9 cellular contexts compared by ENCODE assay signal in genomic region chr3:177150970-177151627, GRCh38. TPM values are rescaled to one million over a fixed set of nuclear protein-coding genes. Genes with fewer than 3 reads are reported as not detected.
DNase-seq lines count a peak whose midpoint lies in the region; ATAC-seq and TF ChIP-seq lines count a peak whose summit lies in the region.
"Had no signal": no experiment of that assay in that cellular context is flagged by ENCODE, and none has a peak within 500 bp of the region (broad histone marks: within the 10 kb centered on the region; RNA-seq: fewer than 3 reads in every experiment).

No MANE protein-coding gene starts in this region.

- no peaks in the 10 kb centered on the region for H3K9me3 Mint-ChIP-seq in GM23338
- no peaks in the 10 kb centered on the region for H3K9me3 Mint-ChIP-seq in activated T-helper 1 cell treated with anti-CD3 and anti-CD28 coated beads, Interleukin-12 subunit alpha, Interleukin-12 subunit beta, Interleukin-2, Interleukin-4 antibody, amounts not matched to agents 30 ng/mL and 10 ng/mL and 1 ng/mL, durations not matched to agents 14 hours and 24 hours and 36 hours
- H3K9me3 Mint-ChIP-seq: dendritic cell treated with granulocyte-macrophage colony-stimulating factor and Interleukin-4, amounts not matched to agents 40 ng/mL and 50 ng/mL, for 4 days had no signal

- no peak overlapping the region for H2AK5ac ChIP-seq in mesenchymal stem cell (ENCODE audit: low read length, severe bottlenecking)

- no peak overlapping the region for H3K4ac ChIP-seq in mesenchymal stem cell (ENCODE audit: low read depth in 1 of 2, low read length in 2 of 2)

- H3K4me2 ChIP-seq in GM23338 = no peak overlapping the region
- H3K4me2 ChIP-seq in mesenchymal stem cell (ENCODE audit: low read length, poor library complexity, severe bottlenecking) = no peak overlapping the region

- H3K79me1 ChIP-seq in mesenchymal stem cell (replicated peaks; ENCODE audit: low read length, poor library complexity, severe bottlenecking) = peaks cover 5% of the 10 kb centered on the region

- H3K27ac ChIP-seq in GM23338 (ENCODE audit: low read depth) = no peak overlapping the region
- H3K27ac ChIP-seq in mesenchymal stem cell (ENCODE audit: low read length, poor library complexity, severe bottlenecking) = peak overlapping the region; percentile 3

- POLR2A ChIA-PET in GM10248 (lab: Yijun Ruan, JAX) = no interaction called here

- no peaks in the 10 kb centered on the region for H3K27me3 ChIP-seq in GM23338 (ENCODE audit: insufficient read depth)
- no peaks in the 10 kb centered on the region for H3K27me3 ChIP-seq in mesenchymal stem cell (ENCODE audit: control insufficient read depth in 1 of 2, insufficient read depth in 1 of 2, low read length in 2 of 2)

- H2AFZ ChIP-seq in GM23338 = no peak overlapping the region
- no peak overlapping the region for H2AFZ ChIP-seq in mesenchymal stem cell (ENCODE audit: low read depth, low read length)

- no peak overlapping the region for H3K14ac ChIP-seq in mesenchymal stem cell (ENCODE audit: low read length in 2 of 2)

- H4K8ac ChIP-seq in mesenchymal stem cell (ENCODE audit: low read length) = no peak overlapping the region

- no peak overlapping the region for H2BK5ac ChIP-seq in mesenchymal stem cell (ENCODE audit: low read depth, low read length, poor library complexity, severe bottlenecking)

- H3K4me1 Mint-ChIP-seq in GM23338 = peaks cover 55% of the 10 kb centered on the region
- H3K4me1 Mint-ChIP-seq in activated T-helper 1 cell treated with anti-CD3 and anti-CD28 coated beads, Interleukin-12 subunit alpha, Interleukin-12 subunit beta, Interleukin-2, Interleukin-4 antibody, amounts not matched to agents 30 ng/mL and 10 ng/mL and 1 ng/mL, durations not matched to agents 14 hours and 24 hours and 36 hours (ENCODE audit: low read depth) = peaks cover 56% of the 10 kb centered on the region

- 92% methylated on average over 6 of the region's 7 CpGs for WGBS in mesenchymal stem cell

- H3K79me2 ChIP-seq in GM23338 (replicated peaks; ENCODE audit: insufficient read depth) = peaks cover 100% of the 10 kb centered on the region

- H3K9me3 ChIP-seq in mesenchymal stem cell (ENCODE audit: control insufficient read depth, low read length) = no peaks in the 10 kb centered on the region

- no peak overlapping the region for H3K23ac ChIP-seq in mesenchymal stem cell (ENCODE audit: low read length in 2 of 2)

- H3K27me3 Mint-ChIP-seq in GM23338 (ENCODE audit: insufficient read depth, low read depth, poor library complexity) = peaks cover 4% of the 10 kb centered on the region
- H3K27me3 Mint-ChIP-seq in activated T-helper 1 cell treated with anti-CD3 and anti-CD28 coated beads, Interleukin-12 subunit alpha, Interleukin-12 subunit beta, Interleukin-2, Interleukin-4 antibody, amounts not matched to agents 30 ng/mL and 10 ng/mL and 1 ng/mL, durations not matched to agents 14 hours and 24 hours and 36 hours (ENCODE audit: insufficient read depth) = no peaks in the 10 kb centered on the region
- H3K27me3 Mint-ChIP-seq: dendritic cell treated with granulocyte-macrophage colony-stimulating factor and Interleukin-4, amounts not matched to agents 40 ng/mL and 50 ng/mL, for 4 days had no signal

- H3F3A ChIP-seq in GM23338 (replicated peaks; ENCODE audit: low read depth) = no peaks in the 10 kb centered on the region

- no peaks in the 10 kb centered on the region for H3K36me3 ChIP-seq in GM23338 (ENCODE audit: insufficient read depth)
- H3K36me3 ChIP-seq in mesenchymal stem cell (ENCODE audit: control insufficient read depth in 1 of 2, insufficient read depth in 2 of 2, low read depth in 1 of 2, low read length in 2 of 2) = no peaks in the 10 kb centered on the region

- H2BK12ac ChIP-seq in mesenchymal stem cell (ENCODE audit: low read length in 2 of 2) = no peak overlapping the region

- H3K27ac Mint-ChIP-seq in GM23338 = 0 out of 2 replicates have a peak overlapping the region, but pooled peaks have one; percentile 49
- peak overlapping the region; percentile 23 for H3K27ac Mint-ChIP-seq in activated T-helper 1 cell treated with anti-CD3 and anti-CD28 coated beads, Interleukin-12 subunit alpha, Interleukin-12 subunit beta, Interleukin-2, Interleukin-4 antibody, amounts not matched to agents 30 ng/mL and 10 ng/mL and 1 ng/mL, durations not matched to agents 14 hours and 24 hours and 36 hours
- H3K27ac Mint-ChIP-seq: dendritic cell treated with granulocyte-macrophage colony-stimulating factor and Interleukin-4, amounts not matched to agents 40 ng/mL and 50 ng/mL, for 4 days had no signal

- no peaks in the 10 kb centered on the region for H3K36me3 Mint-ChIP-seq in GM23338 (ENCODE audit: low read depth)
- peaks cover 13% of the 10 kb centered on the region for H3K36me3 Mint-ChIP-seq in activated T-helper 1 cell treated with anti-CD3 and anti-CD28 coated beads, Interleukin-12 subunit alpha, Interleukin-12 subunit beta, Interleukin-2, Interleukin-4 antibody, amounts not matched to agents 30 ng/mL and 10 ng/mL and 1 ng/mL, durations not matched to agents 14 hours and 24 hours and 36 hours (ENCODE audit: low read depth)

- no peaks in the 10 kb centered on the region for H3K9me2 ChIP-seq in GM23338 (ENCODE audit: insufficient read depth)

- no peak overlapping the region for H3K4me3 ChIP-seq in GM23338
- H3K4me3 ChIP-seq in mesenchymal stem cell (ENCODE audit: insufficient read depth in 1 of 2, low read depth in 1 of 2, low read length in 2 of 2) = no peak overlapping the region

- H3K4me3 Mint-ChIP-seq in GM23338 = no peak overlapping the region
- no peak overlapping the region for H3K4me3 Mint-ChIP-seq in activated T-helper 1 cell treated with anti-CD3 and anti-CD28 coated beads, Interleukin-12 subunit alpha, Interleukin-12 subunit beta, Interleukin-2, Interleukin-4 antibody, amounts not matched to agents 30 ng/mL and 10 ng/mL and 1 ng/mL, durations not matched to agents 14 hours and 24 hours and 36 hours
- H3K4me3 Mint-ChIP-seq: dendritic cell treated with granulocyte-macrophage colony-stimulating factor and Interleukin-4, amounts not matched to agents 40 ng/mL and 50 ng/mL, for 4 days had no signal

- H3K18ac ChIP-seq in mesenchymal stem cell (ENCODE audit: low read depth in 1 of 2, low read length in 2 of 2) = no peak overlapping the region

- no peak overlapping the region for H4K91ac ChIP-seq in mesenchymal stem cell (ENCODE audit: low read length)

- ATAC-seq in GM23338 = no peak

- H3K9ac ChIP-seq in mesenchymal stem cell (ENCODE audit: low read length) = no peak overlapping the region

- CTCF ChIA-PET in GM10248 (lab: Yijun Ruan, JAX) = interaction anchor here (1.1 to 2.8 kb wide), 8 partner anchors 9 to 92 kb away, joined by 3 to 23 read pairs (median 4); no protein-coding TSS in a partner anchor

- TF ChIP-seq CTCF in GM23338 (conservative IDR thresholded peaks at IDR 0.05; ENCODE audit: low read depth in 2 of 2) = no peak
- no peak for TF ChIP-seq CTCF in GM10248 (IDR thresholded peaks at IDR 0.05; ENCODE audit: control extremely low read depth, extremely low read depth, low read depth, missing control alignments)

- peaks cover 82% of the 10 kb centered on the region for H4K20me1 ChIP-seq in GM23338 (replicated peaks; ENCODE audit: insufficient read depth)

- DNase-seq in activated gamma-delta T cell treated with Interleukin-2 at 50 U/mL for 16 hours (peak; percentile 16), activated gamma-delta T cell (lab: John Stamatoyannopoulos, UW) (no peak), GM23338 (ENCODE audit: low spot score) (no peak), LHCN-M2 (ENCODE audit: low read depth) (peak; percentile 78), mesenchymal stem cell (peak; percentile 81), GM10248 (ENCODE audit: extremely low spot score) (no peak)
- no peak for DNase-seq in activated T-helper 1 cell treated with anti-CD3 and anti-CD28 coated beads, Interleukin-12 subunit alpha, Interleukin-12 subunit beta, Interleukin-2, Interleukin-4 antibody, amounts not matched to agents 30 ng/mL and 10 ng/mL and 1 ng/mL, durations not matched to agents 14 hours and 24 hours and 36 hours (ENCODE audit: low spot score)
- DNase-seq in activated effector memory CD4-positive, alpha-beta T cell treated with Interleukin-2 at 50 U/mL for 16 hours = no peak

- no peak overlapping the region for H2BK15ac ChIP-seq in mesenchymal stem cell (ENCODE audit: low read depth, poor library complexity, severe bottlenecking)

- intact Hi-C loops in activated T-helper 1 cell treated with anti-CD3 and anti-CD28 coated beads, Interleukin-12 subunit alpha, Interleukin-12 subunit beta, Interleukin-2, Interleukin-4 antibody, amounts not matched to agents 30 ng/mL and 10 ng/mL and 1 ng/mL, durations not matched to agents 14 hours and 24 hours and 36 hours (cut with micrococcal nuclease) = loop anchor here (1.0 kb wide), 1 partner anchor 11 kb away; no protein-coding TSS in a partner anchor

- H2BK120ac ChIP-seq in mesenchymal stem cell (ENCODE audit: low read depth, low read length) = no peak overlapping the region

- peaks cover 72% of the 10 kb centered on the region for H3K4me1 ChIP-seq in GM23338 (ENCODE audit: insufficient read depth)
- peaks cover 7% of the 10 kb centered on the region for H3K4me1 ChIP-seq in mesenchymal stem cell (ENCODE audit: control insufficient read depth, insufficient read depth, low read depth, low read length)

TF ChIP-seq in GM23338, 12 proteins besides CTCF, POLR2A, EP300 and RAD21 (continues in another document):
- no peak for TF ChIP-seq ZNF331 (CRISPR knock-in tag; IDR thresholded peaks at IDR 0.05; ENCODE audit: low read depth)
- no peak for TF ChIP-seq ZNF114 (CRISPR knock-in tag; IDR thresholded peaks at IDR 0.05)

RNA-seq across cellular contexts. Expression of gene TBL1XR1, which starts 46.2 kb away (rescaled TPM):
- 122 and 130 TPM in 2 replicates for total RNA-seq in GM23338 (2014; rRNA removed; shearing (Covaris generic))
- 37.7 and 49.6 TPM in 2 replicates for polyA plus RNA-seq in GM23338 (2016; fragmentation: Nextera tagmentation; extraction: Ambion mirVana)
- total RNA-seq in LHCN-M2 (2014; rRNA removed) = 69.4 and 78.2 TPM in 2 replicates
- 39.9 TPM for polyA plus RNA-seq in LHCN-M2 (2012)
- 184 and 190 TPM in 2 replicates for total RNA-seq in activated T-helper 1 cell treated with anti-CD3 and anti-CD28 coated beads, Interleukin-12 subunit alpha, Interleukin-12 subunit beta, Interleukin-2, Interleukin-4 antibody, amounts not matched to agents 30 ng/mL and 10 ng/mL and 1 ng/mL, durations not matched to agents 14 hours and 24 hours and 36 hours
- 26.7 TPM for polyA plus RNA-seq in mesenchymal stem cell (2013, experiment 1 of 2)
- polyA plus RNA-seq in mesenchymal stem cell (2013, experiment 2 of 2) = 27.8 TPM

Comparison
In these comparisons a context has a peak if more than half of its experiments do, and no peak if none do; other contexts are left out.
1. DNase-seq: peak in activated gamma-delta T cell treated with Interleukin-2 at 50 U/mL for 16 hours (single experiment), LHCN-M2 (single experiment) and mesenchymal stem cell (single experiment); none in activated gamma-delta T cell (single experiment), GM23338 (single experiment), activated T-helper 1 cell treated with anti-CD3 and anti-CD28 coated beads, Interleukin-12 subunit alpha, Interleukin-12 subunit beta, Interleukin-2, Interleukin-4 antibody, amounts not matched to agents 30 ng/mL and 10 ng/mL and 1 ng/mL, durations not matched to agents 14 hours and 24 hours and 36 hours (single experiment), activated effector memory CD4-positive, alpha-beta T cell treated with Interleukin-2 at 50 U/mL for 16 hours (single experiment) and GM10248 (single experiment).